In the genomic region with DNA sequence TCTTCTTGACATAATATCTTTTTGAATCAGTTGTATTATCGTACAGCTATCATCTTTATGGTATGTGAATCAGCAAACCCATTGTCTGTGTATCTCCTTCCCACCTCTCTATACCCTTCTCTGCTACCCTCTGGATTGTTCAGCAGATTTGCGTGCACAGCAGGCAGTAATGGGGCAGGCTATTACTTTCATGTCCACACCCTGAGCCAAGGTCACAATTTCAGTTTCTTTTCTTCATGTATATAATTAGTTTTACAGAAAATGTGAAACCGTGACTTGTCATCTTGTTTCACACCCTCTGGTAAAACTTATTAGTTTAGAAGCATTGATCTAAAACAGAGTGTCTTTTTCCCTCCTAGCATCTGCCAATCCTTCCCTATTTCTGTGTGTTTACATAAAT, we compare ENCODE assay signal across 21 cellular contexts.
DNase-seq lines count a peak whose midpoint lies in the region; ATAC-seq and TF ChIP-seq lines count a peak whose summit lies in the region.
"Had no signal": no experiment of that assay in that cellular context is flagged by ENCODE, and none has a peak within 500 bp of the region (broad histone marks: within the 10 kb centered on the region; RNA-seq: fewer than 3 reads in every experiment).

No MANE protein-coding gene starts in this region.

- peak; percentile 76 for ATAC-seq in GM18868 (IDR thresholded peaks at IDR 0.05; ENCODE audit: unreplicated experiment)
- ATAC-seq in HG03342 (IDR thresholded peaks at IDR 0.05; ENCODE audit: unreplicated experiment) = no peak

- H3K4me3 Mint-ChIP-seq in nephron progenitor cell = no peak overlapping the region

- H3K4me2 ChIP-seq in KMS-11 = peak overlapping the region; percentile 68

- H3K36me3 ChIP-seq in KMS-11 (ENCODE audit: insufficient read depth) = no peaks in the 10 kb centered on the region
- H3K36me3 ChIP-seq: BE2C, Peyer's patch had no signal

- H3K27me3 ChIP-seq in KMS-11 (ENCODE audit: insufficient read depth, low read depth) = no peaks in the 10 kb centered on the region
- H3K27me3 ChIP-seq: BE2C, Peyer's patch had no signal

- no peaks in the 10 kb centered on the region for H3K36me3 Mint-ChIP-seq in nephron progenitor cell (ENCODE audit: low read depth)

- peak overlapping the region; percentile 82 for H3K27ac ChIP-seq in KMS-11
- H3K27ac ChIP-seq: Peyer's patch had no signal

- H2AFZ ChIP-seq in KMS-11 (ENCODE audit: low read depth) = peak overlapping the region; percentile 57

- no peak overlapping the region for H3K4me3 ChIP-seq in KMS-11 (IDR thresholded peaks at IDR 0.05; ENCODE audit: insufficient read depth, low read depth, low read length)
- H3K4me3 ChIP-seq: Peyer's patch had no signal

- peak overlapping the region; percentile 36; the same call in 1 of the 2 replicates for H3K9ac ChIP-seq in KMS-11

- TF ChIP-seq CTCF in KMS-11 (conservative IDR thresholded peaks at IDR 0.05; ENCODE audit: low read depth, low read length) (no peak), nephron progenitor cell (IDR thresholded peaks at IDR 0.05) (no peak)

- no peaks in the 10 kb centered on the region for H3K27me3 Mint-ChIP-seq in nephron progenitor cell (ENCODE audit: low read depth, poor library complexity)

- peaks cover 45% of the 10 kb centered on the region for H3K4me1 ChIP-seq in KMS-11 (ENCODE audit: low read depth, poor library complexity, severe bottlenecking)
- H3K4me1 ChIP-seq: BE2C, Peyer's patch had no signal

- no peaks in the 10 kb centered on the region for H4K20me1 ChIP-seq in KMS-11 (ENCODE audit: insufficient read depth)

- no peaks in the 10 kb centered on the region for H3K79me2 ChIP-seq in KMS-11 (ENCODE audit: insufficient read depth, low read depth)

- H3K27ac Mint-ChIP-seq in nephron progenitor cell = no peak overlapping the region

- peaks cover 11% of the 10 kb centered on the region for H3K9me3 Mint-ChIP-seq in nephron progenitor cell

- no peaks in the 10 kb centered on the region for H3K4me1 Mint-ChIP-seq in nephron progenitor cell

- DNase-seq in COR-L47 (lab: John Stamatoyannopoulos, UW) (peak; percentile 57), NCI-H748 treated with DMSO at 0.1 percent for 48 hours (lab: John Stamatoyannopoulos, UW) (peak; percentile 69), SW480 (ENCODE audit: low spot score) (no peak), nephron progenitor cell (no peak)
- DNase-seq in activated effector memory CD4-positive, alpha-beta T cell treated with anti-CD3 and anti-CD28 coated beads, Interleukin-2, amount 50 U/mL, for 16 hours = no peak
- DNase-seq: 8988T, ACHN, BE2C, IMR-90, KG1, NCI-H1048, NCI-H187, NCI-H2081 treated with DMSO at 0.1 percent for 48 hours, NCI-H524, OCI-M1, Peyer's patch, SHP77 treated with DMSO at 0.1 percent for 48 hours, T-helper 9 cell had no signal

Comparison
In these comparisons a context has a peak if more than half of its experiments do, and no peak if none do; other contexts are left out.
1. DNase-seq: peak in COR-L47 (single experiment) and NCI-H748 treated with DMSO at 0.1 percent for 48 hours (single experiment); none in SW480 (single experiment), activated effector memory CD4-positive, alpha-beta T cell treated with anti-CD3 and anti-CD28 coated beads, Interleukin-2, amount 50 U/mL, for 16 hours (single experiment) and nephron progenitor cell (single experiment).